In genomic region chr6:30180145-30180544, GRCh38 we compare ENCODE assay signal across 32 cellular contexts. TPM values are rescaled to one million over a fixed set of nuclear protein-coding genes. Genes with fewer than 3 reads are reported as not detected.
"Had no signal": no experiment of that assay in that cellular context is flagged by ENCODE, and none has a peak within 500 bp of the region (broad histone marks: within the 10 kb centered on the region; RNA-seq: fewer than 3 reads in every experiment).

No MANE protein-coding gene starts in this region.

- ATAC-seq: effector memory CD8-positive, alpha-beta T cell; esophagus mucosa; gastrocnemius medialis; heart right ventricle; left cardiac atrium; left lung; left ventricle myocardium superior had no signal

- FAIRE-seq: endometrium, islet of Langerhans, keratinocyte had no signal

- H3K27ac ChIP-seq: colonic mucosa, epithelial cell of prostate, esophagus squamous epithelium, gastrocnemius medialis, heart right ventricle, left lung had no signal

- H3K9me3 ChIP-seq: colonic mucosa had no signal

- H3K27me3 ChIP-seq: colonic mucosa had no signal

- H3K36me3 ChIP-seq: colonic mucosa had no signal

- DNase-seq: colonic mucosa; cortex of kidney; effector CD8-positive, alpha-beta T cell; effector memory CD8-positive, alpha-beta T cell; endodermal cell; erythroblast; esophagus squamous epithelium; foreskin fibroblast; foreskin melanocyte; gastrocnemius medialis; glutamatergic neuron; head of caudate nucleus; heart right ventricle; hippocampal formation; left cardiac atrium; left lung; left ventricle myocardium superior; mammary epithelial cell; mesendoderm; midbrain had no signal

- H3K4me1 ChIP-seq: colonic mucosa, esophagus squamous epithelium, gastrocnemius medialis, heart right ventricle, left lung had no signal

- H3K4me3 ChIP-seq: colonic mucosa, esophagus squamous epithelium, heart right ventricle, left lung, lung had no signal

RNA-seq across cellular contexts. Expression of gene TRIM15, which starts 16.8 kb away (rescaled TPM):
- total RNA-seq: dermis microvascular lymphatic vessel endothelial cell, endodermal cell, esophagus mucosa, esophagus squamous epithelium, glomerular endothelial cell, heart right ventricle, kidney epithelial cell, left cardiac atrium, left lung, left ventricle myocardium superior, lung, mammary epithelial cell, mononuclear cell had no signal
- polyA plus RNA-seq: heart right ventricle, keratinocyte had no signal

RNA-seq across cellular contexts. Expression of gene TRIM10, which starts 19.1 kb away (rescaled TPM):
- total RNA-seq: dermis microvascular lymphatic vessel endothelial cell, endodermal cell, esophagus mucosa, esophagus squamous epithelium, gastrocnemius medialis, glomerular endothelial cell, heart right ventricle, kidney epithelial cell, left cardiac atrium, left lung, left ventricle myocardium superior, mammary epithelial cell had no signal
- polyA plus RNA-seq: heart right ventricle, keratinocyte, mammary epithelial cell had no signal

RNA-seq across cellular contexts. Expression of gene TRIM40, which starts 44.2 kb away (rescaled TPM):
- total RNA-seq: dermis microvascular lymphatic vessel endothelial cell, endodermal cell, esophagus mucosa, esophagus squamous epithelium, gastrocnemius medialis, glomerular endothelial cell, heart right ventricle, kidney epithelial cell, left cardiac atrium, left lung, left ventricle myocardium superior, lower leg skin, mammary epithelial cell, mucosa of gallbladder had no signal
- polyA plus RNA-seq: heart right ventricle, keratinocyte, mammary epithelial cell had no signal
